21 cellular contexts compared by ENCODE assay signal in the genomic region with DNA sequence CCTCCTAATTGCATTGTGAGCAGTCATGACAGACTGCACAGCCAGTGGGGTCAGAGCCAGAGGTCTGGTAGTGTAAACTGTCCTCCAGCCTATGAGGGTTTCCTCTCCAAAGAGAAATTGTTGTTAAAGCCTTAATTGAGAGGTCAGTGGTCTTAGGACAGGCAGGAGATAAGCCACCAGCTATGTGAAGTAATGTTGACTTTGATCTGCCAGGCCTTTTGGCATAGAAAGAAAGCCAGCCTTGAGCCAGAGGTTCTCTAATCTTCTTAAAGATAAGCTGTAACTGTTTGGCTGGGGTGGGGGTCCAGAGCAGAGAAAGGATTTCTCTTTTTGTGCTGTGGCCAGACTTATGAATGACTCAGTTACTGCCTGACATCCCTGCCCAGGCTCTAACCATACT.
DNase-seq lines count a peak whose midpoint lies in the region; TF ChIP-seq lines count a peak whose summit lies in the region.
"Had no signal": no experiment of that assay in that cellular context is flagged by ENCODE, and none has a peak within 500 bp of the region (broad histone marks: within the 10 kb centered on the region; RNA-seq: fewer than 3 reads in every experiment).

No MANE protein-coding gene starts in this region.

- in situ Hi-C loops in HAP-1 (cut with MboI; ENCODE audit: low sequenced_read_pairs): no loop called here

- H3K4me1 Mint-ChIP-seq in Caco-2 (ENCODE audit: low read depth, unreplicated experiment): peaks cover 31% of the 10 kb centered on the region
- H3K4me1 Mint-ChIP-seq in mesothelial cell of epicardium: peaks cover 32% of the 10 kb centered on the region
- no peaks in the 10 kb centered on the region for H3K4me1 Mint-ChIP-seq in endothelial cell (ENCODE audit: unreplicated experiment)

- H3K4me1 ChIP-seq in Caco-2: peaks cover 41% of the 10 kb centered on the region
- peaks cover 19% of the 10 kb centered on the region for H3K4me1 ChIP-seq in hepatocyte (ENCODE audit: insufficient read depth)
- no peaks in the 10 kb centered on the region for H3K4me1 ChIP-seq in HAP-1

- intact Hi-C loops in Caco-2 (cut with micrococcal nuclease; ENCODE audit: unreplicated experiment): loop anchor here (5.0 kb wide), 2 partner anchors 268 to 338 kb away; no protein-coding TSS in a partner anchor

- H3K27me3 ChIP-seq in Caco-2 (replicated peaks; ENCODE audit: control insufficient read depth, insufficient read depth, low read length) (no peaks in the 10 kb centered on the region), hepatocyte (no peaks in the 10 kb centered on the region), HAP-1 (ENCODE audit: low read depth) (no peaks in the 10 kb centered on the region)

- no peaks in the 10 kb centered on the region for H3K9me2 ChIP-seq in hepatocyte (replicated peaks; ENCODE audit: insufficient read depth)

- no peak overlapping the region for H3K4me3 ChIP-seq in Caco-2 (ENCODE audit: low read depth, low read length)
- no peak overlapping the region for H3K4me3 ChIP-seq in hepatocyte
- no peak overlapping the region for H3K4me3 ChIP-seq in HAP-1

- no peaks in the 10 kb centered on the region for H4K20me1 ChIP-seq in hepatocyte (ENCODE audit: insufficient read depth, poor library complexity, severe bottlenecking)

- H2AFZ ChIP-seq in hepatocyte: no peak overlapping the region

- H3K36me3 Mint-ChIP-seq in Caco-2 (ENCODE audit: insufficient read depth, unreplicated experiment) (peaks cover 5% of the 10 kb centered on the region), mesothelial cell of epicardium (no peaks in the 10 kb centered on the region), endothelial cell (ENCODE audit: low read depth, unreplicated experiment) (no peaks in the 10 kb centered on the region)
- H3K36me3 Mint-ChIP-seq: CD8-positive, alpha-beta T cell had no signal

- TF ChIP-seq CTCF in Caco-2 (IDR thresholded peaks at IDR 0.05; ENCODE audit: insufficient read depth in 1 of 2, low read depth in 1 of 2, low read length in 1 of 2, severe bottlenecking in 1 of 2, unreplicated experiment in 1 of 2): no peak
- no peak for TF ChIP-seq CTCF in hepatocyte (IDR thresholded peaks at IDR 0.05; ENCODE audit: poor library complexity)
- no peak for TF ChIP-seq CTCF in mesothelial cell of epicardium (IDR thresholded peaks at IDR 0.05; ENCODE audit: unreplicated experiment)
- TF ChIP-seq CTCF in endothelial cell (IDR thresholded peaks at IDR 0.05; ENCODE audit: unreplicated experiment): no peak

- CTCF ChIA-PET in Caco-2 (lab: Charles Lee): no interaction called here

- H3K27ac Mint-ChIP-seq in Caco-2 (ENCODE audit: unreplicated experiment) (peak overlapping the region; percentile 48), mesothelial cell of epicardium (peak overlapping the region; percentile 45), endothelial cell (ENCODE audit: unreplicated experiment) (no peak overlapping the region)
- H3K27ac Mint-ChIP-seq: CD8-positive, alpha-beta T cell had no signal

- H3K9me3 Mint-ChIP-seq in Caco-2 (ENCODE audit: unreplicated experiment) (no peaks in the 10 kb centered on the region), mesothelial cell of epicardium (peaks cover 7% of the 10 kb centered on the region), endothelial cell (ENCODE audit: unreplicated experiment) (no peaks in the 10 kb centered on the region)
- H3K9me3 Mint-ChIP-seq: CD8-positive, alpha-beta T cell had no signal

- no peaks in the 10 kb centered on the region for H3K27me3 Mint-ChIP-seq in Caco-2 (ENCODE audit: insufficient read depth, unreplicated experiment)
- no peaks in the 10 kb centered on the region for H3K27me3 Mint-ChIP-seq in mesothelial cell of epicardium (ENCODE audit: low read depth)
- H3K27me3 Mint-ChIP-seq in endothelial cell (ENCODE audit: unreplicated experiment): no peaks in the 10 kb centered on the region

- POLR2A ChIA-PET in Caco-2 (lab: Charles Lee): interaction anchor here (0.5 kb wide), 1 partner anchor 1768 kb away, joined by 3 read pairs; no protein-coding TSS in a partner anchor

- no peaks in the 10 kb centered on the region for H3K79me2 ChIP-seq in hepatocyte

- BruUV-seq in Caco-2 (replicated peaks; lab: Mats Ljungman, UMichigan): no TSS peak

- H3K36me3 ChIP-seq in Caco-2 (ENCODE audit: control insufficient read depth, insufficient read depth, low read length): no peaks in the 10 kb centered on the region
- H3K36me3 ChIP-seq in hepatocyte (replicated peaks; ENCODE audit: insufficient read depth, low read depth): no peaks in the 10 kb centered on the region
- H3K36me3 ChIP-seq in HAP-1 (replicated peaks): no peaks in the 10 kb centered on the region

- H3K4me2 ChIP-seq in hepatocyte: no peak overlapping the region

- H3K9me3 ChIP-seq in Caco-2 (no peaks in the 10 kb centered on the region), hepatocyte (ENCODE audit: low read depth) (no peaks in the 10 kb centered on the region), HAP-1 (no peaks in the 10 kb centered on the region)

- DNase-seq in Caco-2 (peak; percentile 46 to 51), NCI-H82 treated with DMSO at 0.1 percent for 48 hours (lab: John Stamatoyannopoulos, UW; ENCODE audit: unreplicated experiment) (peak; percentile 79), hepatocyte (ENCODE audit: low spot score) (no peak), mesothelial cell of epicardium (ENCODE audit: low spot score in 2 of 2, unreplicated experiment in 2 of 2) (no peak), HT-29 (ENCODE audit: low spot score) (no peak), amniotic stem cell (lab: John Stamatoyannopoulos, UW) (no peak), endothelial cell (ENCODE audit: low spot score) (no peak), HAP-1 (ENCODE audit: low spot score in 2 of 2) (no peak)
- DNase-seq: 8988T; C1 segment of cervical spinal cord; Calu3; CD8-positive, alpha-beta T cell; DMS153; GDM1; KG1; NCI-H1092 treated with DMSO at 0.1 percent for 48 hours; NCI-H1436 treated with DMSO at 0.1 percent for 48 hours; NCI-H1930; NCI-H226; NCI-H524; NCI-H774 had no signal

- H3K4me3 Mint-ChIP-seq in Caco-2 (ENCODE audit: unreplicated experiment) (no peak overlapping the region), mesothelial cell of epicardium (no peak overlapping the region), endothelial cell (ENCODE audit: unreplicated experiment) (no peak overlapping the region)
- H3K4me3 Mint-ChIP-seq: CD8-positive, alpha-beta T cell had no signal

- H3K27ac ChIP-seq in hepatocyte: peak overlapping the region; percentile 5

Comparison
In these comparisons a context has a peak if more than half of its experiments do, and no peak if none do; other contexts are left out.
1. DNase-seq: peak in Caco-2 (2 of 2) and NCI-H82 treated with DMSO at 0.1 percent for 48 hours (single experiment); none in hepatocyte (single experiment), mesothelial cell of epicardium (0 of 2), HT-29 (single experiment), amniotic stem cell (single experiment), endothelial cell (single experiment) and HAP-1 (0 of 2).